ENCODE assay signal across 8 cellular contexts in the genomic region with DNA sequence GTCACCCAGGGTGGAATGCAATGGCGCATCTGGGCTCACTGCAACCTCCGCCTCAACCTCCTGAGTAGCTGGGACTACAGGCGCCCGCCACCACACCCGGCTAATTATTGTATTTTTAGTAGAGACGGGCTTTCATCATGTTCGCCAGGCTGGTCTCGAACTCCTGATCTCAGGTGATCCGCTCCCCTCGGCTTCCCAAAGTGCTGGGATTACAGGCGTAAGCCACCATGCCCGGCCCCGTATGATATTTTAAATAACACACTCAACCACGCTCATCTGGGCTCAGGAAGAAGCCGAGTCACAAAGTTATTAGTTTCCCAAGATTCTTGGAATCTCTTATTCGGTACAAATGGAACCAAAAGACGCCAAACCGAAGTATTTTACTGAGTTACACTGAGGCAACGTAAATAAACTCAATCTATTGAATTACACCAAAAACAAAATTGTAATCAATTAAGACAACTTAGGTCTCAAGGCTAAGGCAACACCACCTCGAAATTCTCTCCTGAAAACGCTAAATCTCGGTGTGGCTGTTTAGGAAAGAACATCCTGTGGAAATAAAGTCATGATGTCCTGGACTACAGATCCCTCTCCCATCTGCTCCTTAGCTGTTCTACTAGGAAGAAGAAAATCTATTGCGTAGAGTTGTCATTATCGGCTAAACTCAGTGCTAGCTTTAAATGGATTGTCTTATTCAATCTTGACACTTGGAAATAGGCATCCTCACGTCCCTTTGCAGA. TPM values are rescaled to one million over a fixed set of nuclear protein-coding genes. Genes with fewer than 3 reads are reported as not detected.
DNase-seq lines count a peak whose midpoint lies in the region; ATAC-seq and TF ChIP-seq lines count a peak whose summit lies in the region.

No MANE protein-coding gene starts in this region.

- peak overlapping the region; percentile 79 for H3K27ac Mint-ChIP-seq in Calu3 (ENCODE audit: unreplicated experiment)

- H3K27me3 ChIP-seq in dorsolateral prefrontal cortex (no peaks in the 10 kb centered on the region), mucosa of stomach (ENCODE audit: control insufficient read depth, insufficient read depth, low read length) (no peaks in the 10 kb centered on the region)

- H3K4me3 ChIP-seq in dorsolateral prefrontal cortex (peak overlapping the region; percentile 75 to 100 (median 95)), mucosa of stomach (ENCODE audit: low read length) (peak overlapping the region; percentile 80)

- intact Hi-C loops in Calu3 (cut with micrococcal nuclease; ENCODE audit: unreplicated experiment), result no loop called here
- intact Hi-C loops in dorsolateral prefrontal cortex (cut with DNase I), result loop anchor here (1.0 to 5.0 kb wide), 2 partner anchors 28 to 41 kb away; partner anchors contain the start of genes FRAT2 (in 2 of the 2) and FRAT1 (in 1 of the 2)

- no peaks in the 10 kb centered on the region for H3K36me3 ChIP-seq in mucosa of stomach (ENCODE audit: control insufficient read depth, insufficient read depth, low read length)

- no peaks in the 10 kb centered on the region for H3K27me3 Mint-ChIP-seq in Calu3 (ENCODE audit: unreplicated experiment)

- H3K9me3 ChIP-seq in mucosa of stomach (ENCODE audit: control insufficient read depth, low read length), result no peaks in the 10 kb centered on the region

- peaks cover 17% of the 10 kb centered on the region for H3K36me3 Mint-ChIP-seq in Calu3 (ENCODE audit: insufficient read depth, unreplicated experiment)

- peak overlapping the region; percentile 75 for H3K4me3 Mint-ChIP-seq in Calu3 (ENCODE audit: low read depth, unreplicated experiment)

- TF ChIP-seq CTCF in Calu3 (IDR thresholded peaks at IDR 0.05; ENCODE audit: unreplicated experiment), result no peak
- TF ChIP-seq CTCF in dorsolateral prefrontal cortex (IDR thresholded peaks at IDR 0.05 in 54 of 56, conservative IDR thresholded peaks at IDR 0.05 in 2 of 56; ENCODE audit: low read depth in 1 of 56, partially characterized antibody in 56 of 56), result peak in 1 of 56 donors; percentile 1

- H3K9ac ChIP-seq in mucosa of stomach (ENCODE audit: low read length), result peak overlapping the region; percentile 84

- ATAC-seq in HG03439 (IDR thresholded peaks at IDR 0.05; ENCODE audit: unreplicated experiment) (no peak), HG03095 (IDR thresholded peaks at IDR 0.05; ENCODE audit: unreplicated experiment) (no peak)

- H3K4me1 ChIP-seq in mucosa of stomach (ENCODE audit: control insufficient read depth, insufficient read depth, low read length), result peaks cover 10% of the 10 kb centered on the region

- DNase-seq in Calu3 (no peak), NCI-H526 treated with DMSO at 0.1 percent for 48 hours (lab: John Stamatoyannopoulos, UW) (peak; percentile 35), dorsolateral prefrontal cortex (no peak), midbrain (lab: John Stamatoyannopoulos, UW) (no peak), NCI-H2196 treated with DMSO at 0.1 percent for 48 hours (lab: John Stamatoyannopoulos, UW; ENCODE audit: unreplicated experiment) (no peak)

- H3K4me1 Mint-ChIP-seq in Calu3 (ENCODE audit: low read depth, unreplicated experiment), result peaks cover 7% of the 10 kb centered on the region

- BruUV-seq in Calu3 (replicated peaks; lab: Mats Ljungman, UMichigan), result no TSS peak

- CTCF ChIA-PET in Calu3 (lab: Charles Lee), result interaction anchor here (2.0 kb wide), 1 partner anchor 41 kb away, joined by 8 read pairs; no protein-coding TSS in a partner anchor

- H3K27ac ChIP-seq in dorsolateral prefrontal cortex, result peak overlapping the region in 58 of 59 donors; percentile 76 to 99 (median 93)

- no peaks in the 10 kb centered on the region for H3K9me3 Mint-ChIP-seq in Calu3 (ENCODE audit: low read depth, unreplicated experiment)

RNA-seq across cellular contexts. Expression of gene ARHGAP19, which starts 0.9 kb away (rescaled TPM):
- 3.7 and 6.7 TPM in 2 replicates for total RNA-seq in Calu3 (2022)
- total RNA-seq in dorsolateral prefrontal cortex, result 10 to 100 TPM in 40 of 120 experiments, 1 to 10 TPM in 80; 3.1 to 20.2 (median 8.4) TPM

RNA-seq across cellular contexts. Expression of gene FRAT1, which starts 27.5 kb away (rescaled TPM):
- 2.1 TPM in 2 replicates for total RNA-seq in Calu3 (2022)
- 10 to 100 TPM in 1 of 120 experiments, 1 to 10 TPM in 119; 3.9 to 10.3 (median 6.2) TPM for total RNA-seq in dorsolateral prefrontal cortex

RNA-seq across cellular contexts. Expression of gene FRAT2, which starts 43.0 kb away (rescaled TPM):
- total RNA-seq in Calu3 (2022) (6.0 and 7.4 TPM in 2 replicates), dorsolateral prefrontal cortex (10 to 100 TPM in 38 of 120 experiments, 1 to 10 TPM in 82; 3.9 to 17.4 (median 9.0) TPM)
